Comparison of ENCODE assay signal across 14 cellular contexts in genomic region chr4:86918539-86919072, GRCh38. TPM values are rescaled to one million over a fixed set of nuclear protein-coding genes. Genes with fewer than 3 reads are reported as not detected.
DNase-seq lines count a peak whose midpoint lies in the region; ATAC-seq and TF ChIP-seq lines count a peak whose summit lies in the region.
"Had no signal": no experiment of that assay in that cellular context is flagged by ENCODE, and none has a peak within 500 bp of the region (broad histone marks: within the 10 kb centered on the region; RNA-seq: fewer than 3 reads in every experiment).

No MANE protein-coding gene starts in this region.

- H3K27me3 Mint-ChIP-seq in naive thymus-derived CD4-positive, alpha-beta T cell, result peaks cover 0 to 3% (median 0%) of the 10 kb centered on the region in 5 donors
- H3K27me3 Mint-ChIP-seq in natural killer cell treated with Interleukin-12 subunit alpha and Interleukin-12 subunit beta and Interleukin-15 and Interleukin-18, amount 100 ng/mL, for 72 hours, result no peaks in the 10 kb centered on the region
- no peaks in the 10 kb centered on the region for H3K27me3 Mint-ChIP-seq in natural killer cell (ENCODE audit: low read depth in 2 of 2)

- CTCF ChIA-PET in naive thymus-derived CD4-positive, alpha-beta T cell (lab: Charles Lee), result interaction anchor here (1.3 to 7.2 kb wide), 2 partner anchors 11 to 172 kb away, joined by 3 to 215 read pairs; no protein-coding TSS in a partner anchor

- H3K9me3 ChIP-seq in naive thymus-derived CD4-positive, alpha-beta T cell (ENCODE audit: control insufficient read depth in 2 of 3, low read length in 3 of 3), result no peaks in the 10 kb centered on the region
- H3K9me3 ChIP-seq: lower lobe of right lung had no signal

- H3K9me3 Mint-ChIP-seq in naive thymus-derived CD4-positive, alpha-beta T cell, result peaks cover 0 to 3% (median 0%) of the 10 kb centered on the region in 11 donors
- no peaks in the 10 kb centered on the region for H3K9me3 Mint-ChIP-seq in natural killer cell treated with Interleukin-12 subunit alpha and Interleukin-12 subunit beta and Interleukin-15 and Interleukin-18, amount 100 ng/mL, for 72 hours
- H3K9me3 Mint-ChIP-seq in natural killer cell, result no peaks in the 10 kb centered on the region
- H3K9me3 Mint-ChIP-seq: activated naive CD4-positive, alpha-beta T cell treated with anti-CD3 and anti-CD28 coated beads, Interleukin-2, amount 10 ng/mL, durations not matched to agents 7 days and 5 days; neural crest cell had no signal

- DNase-seq in AG10803 (ENCODE audit: low read depth), result peak; percentile 82
- peak; percentile 81 for DNase-seq in LHCN-M2 (ENCODE audit: low read depth)
- DNase-seq in choroid plexus epithelial cell (ENCODE audit: low read depth), result peak; percentile 85
- no peak for DNase-seq in naive thymus-derived CD4-positive, alpha-beta T cell
- no peak for DNase-seq in natural killer cell treated with Interleukin-12 subunit alpha and Interleukin-12 subunit beta and Interleukin-15 and Interleukin-18, amount 100 ng/mL, for 72 hours (ENCODE audit: low spot score)
- DNase-seq in natural killer cell, result no peak
- DNase-seq: activated naive CD4-positive, alpha-beta T cell treated with anti-CD3 and anti-CD28 coated beads, Interleukin-2, amount 10 ng/mL, durations not matched to agents 7 days and 5 days; lower lobe of right lung; NCI-H1417; WERI-Rb-1 had no signal

- no peak overlapping the region for H3K4me3 Mint-ChIP-seq in naive thymus-derived CD4-positive, alpha-beta T cell
- no peak overlapping the region for H3K4me3 Mint-ChIP-seq in natural killer cell treated with Interleukin-12 subunit alpha and Interleukin-12 subunit beta and Interleukin-15 and Interleukin-18, amount 100 ng/mL, for 72 hours
- no peak overlapping the region for H3K4me3 Mint-ChIP-seq in natural killer cell
- H3K4me3 Mint-ChIP-seq: activated naive CD4-positive, alpha-beta T cell treated with anti-CD3 and anti-CD28 coated beads, Interleukin-2, amount 10 ng/mL, durations not matched to agents 7 days and 5 days; neural crest cell had no signal

- peaks cover 0 to 29% (median 4%) of the 10 kb centered on the region in 5 donors for H3K36me3 Mint-ChIP-seq in naive thymus-derived CD4-positive, alpha-beta T cell
- H3K36me3 Mint-ChIP-seq in natural killer cell treated with Interleukin-12 subunit alpha and Interleukin-12 subunit beta and Interleukin-15 and Interleukin-18, amount 100 ng/mL, for 72 hours, result no peaks in the 10 kb centered on the region
- no peaks in the 10 kb centered on the region for H3K36me3 Mint-ChIP-seq in natural killer cell
- H3K36me3 Mint-ChIP-seq: activated naive CD4-positive, alpha-beta T cell treated with anti-CD3 and anti-CD28 coated beads, Interleukin-2, amount 10 ng/mL, durations not matched to agents 7 days and 5 days had no signal

- H3K27me3 ChIP-seq in naive thymus-derived CD4-positive, alpha-beta T cell (ENCODE audit: control insufficient read depth in 2 of 2, insufficient read depth in 2 of 2, low read length in 2 of 2), result no peaks in the 10 kb centered on the region

- H3K4me1 Mint-ChIP-seq in naive thymus-derived CD4-positive, alpha-beta T cell, result peaks cover 0 to 11% (median 0%) of the 10 kb centered on the region in 7 donors
- no peaks in the 10 kb centered on the region for H3K4me1 Mint-ChIP-seq in natural killer cell treated with Interleukin-12 subunit alpha and Interleukin-12 subunit beta and Interleukin-15 and Interleukin-18, amount 100 ng/mL, for 72 hours (ENCODE audit: low read depth in 2 of 2)
- peaks cover 0 to 4% of the 10 kb centered on the region in 2 donors for H3K4me1 Mint-ChIP-seq in natural killer cell

- TF ChIP-seq CTCF in AG10803 (conservative IDR thresholded peaks at IDR 0.05; ENCODE audit: low read length), result no peak
- TF ChIP-seq CTCF in choroid plexus epithelial cell (conservative IDR thresholded peaks at IDR 0.05; ENCODE audit: low read depth, low read length), result no peak
- TF ChIP-seq CTCF in natural killer cell (IDR thresholded peaks at IDR 0.05), result no peak

- no peaks in the 10 kb centered on the region for H3K36me3 ChIP-seq in naive thymus-derived CD4-positive, alpha-beta T cell (ENCODE audit: control insufficient read depth in 2 of 3, insufficient read depth in 3 of 3, low read length in 3 of 3)
- H3K36me3 ChIP-seq: lower lobe of right lung, WERI-Rb-1 had no signal

- intact Hi-C loops in naive thymus-derived CD4-positive, alpha-beta T cell (cut with micrococcal nuclease), result no loop called here
- intact Hi-C loops in natural killer cell (cut with micrococcal nuclease), result no loop called here

- H3K27ac Mint-ChIP-seq in naive thymus-derived CD4-positive, alpha-beta T cell, result no peak overlapping the region
- no peak overlapping the region for H3K27ac Mint-ChIP-seq in natural killer cell treated with Interleukin-12 subunit alpha and Interleukin-12 subunit beta and Interleukin-15 and Interleukin-18, amount 100 ng/mL, for 72 hours
- no peak overlapping the region for H3K27ac Mint-ChIP-seq in natural killer cell
- H3K27ac Mint-ChIP-seq: activated naive CD4-positive, alpha-beta T cell treated with anti-CD3 and anti-CD28 coated beads, Interleukin-2, amount 10 ng/mL, durations not matched to agents 7 days and 5 days had no signal

- no peaks in the 10 kb centered on the region for H3K4me1 ChIP-seq in naive thymus-derived CD4-positive, alpha-beta T cell (ENCODE audit: control insufficient read depth in 2 of 2, insufficient read depth in 2 of 2, low read length in 2 of 2)

- H3K4me3 ChIP-seq in AG10803 (ENCODE audit: low read length) (no peak overlapping the region), choroid plexus epithelial cell (ENCODE audit: low read depth, low read length) (no peak overlapping the region)
- H3K4me3 ChIP-seq in naive thymus-derived CD4-positive, alpha-beta T cell (ENCODE audit: low read length), result no peak overlapping the region
- H3K4me3 ChIP-seq: lower lobe of right lung, skin epidermis had no signal

- no peak overlapping the region for H3K27ac ChIP-seq in naive thymus-derived CD4-positive, alpha-beta T cell (ENCODE audit: low read depth, low read length)
- H3K27ac ChIP-seq: lower lobe of right lung, WERI-Rb-1 had no signal

- peak; percentile 13 for ATAC-seq in naive thymus-derived CD4-positive, alpha-beta T cell
- ATAC-seq in natural killer cell treated with Interleukin-12 subunit alpha and Interleukin-12 subunit beta and Interleukin-15 and Interleukin-18, amount 100 ng/mL, for 72 hours, result no peak
- ATAC-seq in natural killer cell (no peak), GM19328 (IDR thresholded peaks at IDR 0.05; ENCODE audit: unreplicated experiment) (no peak), HG02588 (IDR thresholded peaks at IDR 0.05; ENCODE audit: unreplicated experiment) (no peak)
- ATAC-seq: lower lobe of right lung had no signal

- POLR2A ChIA-PET in naive thymus-derived CD4-positive, alpha-beta T cell (lab: Charles Lee), result no interaction called here

RNA-seq across cellular contexts. Expression of gene AFF1, which starts 16.2 kb away (rescaled TPM):
- total RNA-seq in LHCN-M2 (2014; rRNA removed) (3.8 and 7.1 TPM in 2 replicates), natural killer cell (10 to 100 TPM; 87.9 to 93.4 (median 91.7) TPM)
- polyA plus RNA-seq in LHCN-M2 (2012), result 1.8 TPM
- total RNA-seq in naive thymus-derived CD4-positive, alpha-beta T cell, result 10 to 100 TPM; 65.8 to 88.6 (median 78.7) TPM
- polyA plus RNA-seq in naive thymus-derived CD4-positive, alpha-beta T cell, result 10 to 100 TPM; 20.8 to 35.3 TPM
- total RNA-seq in natural killer cell treated with Interleukin-12 subunit alpha and Interleukin-12 subunit beta and Interleukin-15 and Interleukin-18, amount 100 ng/mL, for 72 hours, result 10 to 100 TPM; 43.2 to 56.2 TPM

RNA-seq across cellular contexts. Expression of gene C4orf36, which starts 26.4 kb away (rescaled TPM):
- 0.06 TPM in 1 of 2 replicates, not detected in the other for total RNA-seq in LHCN-M2 (2014; rRNA removed)
- not detected for polyA plus RNA-seq in LHCN-M2 (2012)
- not detected for total RNA-seq in naive thymus-derived CD4-positive, alpha-beta T cell
- not detected for polyA plus RNA-seq in naive thymus-derived CD4-positive, alpha-beta T cell
- not detected for total RNA-seq in natural killer cell treated with Interleukin-12 subunit alpha and Interleukin-12 subunit beta and Interleukin-15 and Interleukin-18, amount 100 ng/mL, for 72 hours
- not detected for total RNA-seq in natural killer cell

Comparison
In these comparisons a context has a peak if more than half of its experiments do, and no peak if none do; other contexts are left out.
1. DNase-seq: peak in AG10803 (single experiment), LHCN-M2 (single experiment) and choroid plexus epithelial cell (single experiment); none in naive thymus-derived CD4-positive, alpha-beta T cell (0 of 9), natural killer cell treated with Interleukin-12 subunit alpha and Interleukin-12 subunit beta and Interleukin-15 and Interleukin-18, amount 100 ng/mL, for 72 hours (single experiment) and natural killer cell (single experiment).